21 cellular contexts compared by ENCODE assay signal in the genomic region with DNA sequence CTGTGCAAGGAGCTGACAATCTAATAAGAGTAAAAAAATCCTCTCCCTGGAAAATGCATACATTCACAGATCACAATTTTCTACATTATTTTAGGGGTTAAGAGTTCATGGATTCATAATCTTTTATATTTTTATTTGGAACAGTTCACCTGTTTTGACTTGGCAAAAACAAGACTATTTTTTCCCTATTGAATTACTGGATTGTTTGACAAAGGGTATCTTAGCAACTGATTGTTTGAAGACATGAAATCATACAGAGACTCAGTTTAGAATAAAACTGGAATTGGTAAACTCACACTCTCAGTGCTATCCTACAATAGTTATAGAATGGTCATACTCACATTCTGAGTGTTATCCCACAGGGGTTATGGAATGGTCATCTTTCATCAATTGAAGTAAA.
"Had no signal": no experiment of that assay in that cellular context is flagged by ENCODE, and none has a peak within 500 bp of the region (broad histone marks: within the 10 kb centered on the region; RNA-seq: fewer than 3 reads in every experiment).

No MANE protein-coding gene starts in this region.

- H3K36me3 ChIP-seq: colonic mucosa, right lobe of liver, thoracic aorta, tibial nerve, upper lobe of left lung had no signal

- FAIRE-seq: endometrium, frontal cortex, small intestine, urothelium cell line had no signal

- H3K4me3 ChIP-seq: colonic mucosa, lung, mucosa of descending colon, psoas muscle, right lobe of liver, thoracic aorta, tibial nerve, upper lobe of left lung had no signal

- DNase-seq: colonic mucosa; effector memory CD8-positive, alpha-beta T cell; kidney; mesenchymal stem cell; mucosa of descending colon; naive thymus-derived CD4-positive, alpha-beta T cell; nucleus accumbens; psoas muscle; right lobe of liver; small intestine; stimulated activated CD4-positive, alpha-beta T cell treated with anti-CD3 and anti-CD28 coated beads, Interleukin-15, amount 100 ng/mL, for 24 hours; stimulated activated CD4-positive, alpha-beta T cell treated with anti-CD3 and anti-CD28 coated beads, Interleukin-2, amount 100 ng/mL, for 48 hours; stimulated activated naive B cell treated with anti-CD40 and anti-IgM and Interleukin-4, amounts not matched to agents 10 μg/mL and 1 μg/mL and 100 μg/mL, for 72 hours; upper lobe of left lung had no signal

- ATAC-seq: effector memory CD8-positive, alpha-beta T cell; left lobe of liver; mucosa of descending colon; naive thymus-derived CD4-positive, alpha-beta T cell; psoas muscle; right lobe of liver; stimulated activated naive B cell treated with anti-CD40 and anti-IgM and Interleukin-4, amounts not matched to agents 10 μg/mL and 1 μg/mL and 100 μg/mL, for 72 hours had no signal

- H3K9me3 ChIP-seq: colonic mucosa, mucosa of descending colon, psoas muscle, right lobe of liver, thoracic aorta, tibial nerve, upper lobe of left lung had no signal

- H3K4me1 ChIP-seq: colonic mucosa, psoas muscle, right lobe of liver had no signal

- H3K27ac ChIP-seq: colonic mucosa, psoas muscle, right lobe of liver, thoracic aorta, tibial nerve, upper lobe of left lung had no signal

- H3K27me3 ChIP-seq: colonic mucosa, right lobe of liver, tibial nerve, upper lobe of left lung had no signal
